Comparison of ENCODE assay signal across 37 cellular contexts in genomic region chr10:52739380-52740154, GRCh38. TPM values are rescaled to one million over a fixed set of nuclear protein-coding genes. Genes with fewer than 3 reads are reported as not detected.
"Had no signal": no experiment of that assay in that cellular context is flagged by ENCODE, and none has a peak within 500 bp of the region (broad histone marks: within the 10 kb centered on the region; RNA-seq: fewer than 3 reads in every experiment).

No MANE protein-coding gene starts in this region.

- H3K27me3 ChIP-seq: MG63 had no signal

- DNase-seq: Karpas-422, Kasumi-1, KG1, MG63, MM.1S, MV-4-11, NCI-H1048, NCI-H1092, NCI-H1092 treated with DMSO at 0.1 percent for 48 hours, NCI-H1105, NCI-H1105 treated with DMSO at 0.1 percent for 48 hours, NCI-H1417, NCI-H1417 treated with DMSO at 0.1 percent for 48 hours, NCI-H1436, NCI-H1436 treated with DMSO at 0.1 percent for 48 hours, NCI-H146, NCI-H1694, NCI-H1694 treated with DMSO at 0.1 percent for 48 hours, NCI-H187, NCI-H187 treated with DMSO at 0.1 percent for 48 hours, NCI-H1930, NCI-H2029, NCI-H2029 treated with DMSO at 0.1 percent for 48 hours, NCI-H2081, NCI-H2081 treated with DMSO at 0.1 percent for 48 hours, NCI-H2107, NCI-H2171, NCI-H2171 treated with DMSO at 0.1 percent for 48 hours, NCI-H2227 treated with DMSO at 0.1 percent for 48 hours, NCI-H226, NCI-H345, NCI-H446, NCI-H446 treated with DMSO at 0.1 percent for 48 hours had no signal

- H3K9me3 ChIP-seq: MG63 had no signal

- H3K36me3 ChIP-seq: MG63 had no signal

- H3K27ac ChIP-seq: KMS-11 had no signal

- H3K4me3 ChIP-seq: MG63 had no signal

RNA-seq across cellular contexts. Expression of gene MBL2, which starts 33.0 kb away (rescaled TPM):
- total RNA-seq: LHCN-M2, MCF 10A, NCI-H460 had no signal
